ENCODE assay signal across 1 cellular context in genomic region chr10:32501906-32502305, GRCh38.
TF ChIP-seq lines count a peak whose summit lies in the region.

No MANE protein-coding gene starts in this region.

TF ChIP-seq in HepG2, 621 proteins besides CTCF, POLR2A, EP300 and RAD21 (continued from another document):
- peak; percentile 91; the same call in 1 of the 2 replicates for TF ChIP-seq THRA (CRISPR knock-in tag; IDR thresholded peaks at IDR 0.05; ENCODE audit: borderline replicate concordance)
- TF ChIP-seq RXRA (CRISPR knock-in tag; IDR thresholded peaks at IDR 0.05): peak; percentile 56; the same call in 1 of the 2 replicates
- TF ChIP-seq SIX4 (CRISPR knock-in tag; IDR thresholded peaks at IDR 0.05): peak; percentile 66
- peak; percentile 22; the same call in 1 of the 2 replicates for TF ChIP-seq ZBTB7B (CRISPR knock-in tag; IDR thresholded peaks at IDR 0.05)
- TF ChIP-seq HNRNPUL1 (IDR thresholded peaks at IDR 0.05; ENCODE audit: low read depth, low read length): no peak
- 0 out of 2 replicates have a peak, but pooled peaks have one; percentile 12 for TF ChIP-seq FOXK1 (CRISPR knock-in tag; IDR thresholded peaks at IDR 0.05; ENCODE audit: borderline replicate concordance, low read depth)
- TF ChIP-seq ZBTB1 (CRISPR knock-in tag; IDR thresholded peaks at IDR 0.05; ENCODE audit: borderline replicate concordance): no peak
- TF ChIP-seq ARID5B (CRISPR knock-in tag; IDR thresholded peaks at IDR 0.05): 0 out of 2 replicates have a peak, but pooled peaks have one; percentile 15
- no peak for TF ChIP-seq FOXA1 (IDR thresholded peaks at IDR 0.05)
- peak; percentile 79 for TF ChIP-seq FOXA1 (CRISPR knock-in tag; IDR thresholded peaks at IDR 0.05)
- no peak for TF ChIP-seq MEIS1 (CRISPR knock-in tag; IDR thresholded peaks at IDR 0.05; ENCODE audit: borderline replicate concordance)
- peak; percentile 50 for TF ChIP-seq FOXA3 (CRISPR knock-in tag; IDR thresholded peaks at IDR 0.05)
- no peak for TF ChIP-seq KLF15 (CRISPR knock-in tag; IDR thresholded peaks at IDR 0.05; ENCODE audit: borderline replicate concordance)
TF ChIP-seq in HepG2: peak in this region for 14.
